25 cellular contexts compared by ENCODE assay signal in the genomic region with DNA sequence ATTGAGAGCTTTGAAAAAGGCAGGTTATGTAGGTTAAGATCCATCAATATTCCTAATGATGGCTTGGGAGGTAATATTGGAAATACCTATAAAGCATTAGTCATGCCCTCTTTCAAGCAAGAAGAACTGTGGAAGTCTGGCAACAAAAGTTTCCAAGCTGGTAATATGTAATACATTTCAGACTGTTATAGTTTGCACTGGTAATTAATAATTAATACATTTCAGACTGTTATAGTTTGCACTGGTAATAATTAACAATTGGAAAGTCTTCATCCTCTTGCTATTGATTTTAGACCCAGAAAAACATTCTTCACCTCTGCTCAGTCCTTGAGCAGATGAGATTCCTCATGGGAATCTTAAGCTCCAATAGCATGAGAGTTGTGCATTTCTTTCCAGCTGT. TPM values are rescaled to one million over a fixed set of nuclear protein-coding genes. Genes with fewer than 3 reads are reported as not detected.
DNase-seq lines count a peak whose midpoint lies in the region; ATAC-seq and TF ChIP-seq lines count a peak whose summit lies in the region.
"Had no signal": no experiment of that assay in that cellular context is flagged by ENCODE, and none has a peak within 500 bp of the region (broad histone marks: within the 10 kb centered on the region; RNA-seq: fewer than 3 reads in every experiment).

No MANE protein-coding gene starts in this region.

- CTCF ChIA-PET in Calu3 (lab: Charles Lee) = interaction anchor here (1.0 to 1.1 kb wide), 3 partner anchors 29 to 100 kb away, joined by 3 to 4 read pairs (median 4); partner anchors contain the start of gene WDR89

- H3K27me3 Mint-ChIP-seq in Calu3 (ENCODE audit: unreplicated experiment) = no peaks in the 10 kb centered on the region
- no peaks in the 10 kb centered on the region for H3K27me3 Mint-ChIP-seq in activated T-cell treated with anti-CD3 and anti-CD28 coated beads, Interleukin-2, amount 50 U/mL, for 24 hours
- H3K27me3 Mint-ChIP-seq: activated B cell treated with CpG ODN at 0.5 μM for 24 hours; CD4-positive, CD25-positive, alpha-beta regulatory T cell had no signal

- peak; percentile 58 for ATAC-seq in GM19467 (IDR thresholded peaks at IDR 0.05; ENCODE audit: unreplicated experiment)
- ATAC-seq in HG03457 (IDR thresholded peaks at IDR 0.05; ENCODE audit: unreplicated experiment) = peak; percentile 45
- ATAC-seq in GM18498 (IDR thresholded peaks at IDR 0.05; ENCODE audit: unreplicated experiment) = no peak
- ATAC-seq: activated T-cell treated with anti-CD3 and anti-CD28 coated beads, Interleukin-2, amount 50 U/mL, for 72 hours; K562; left ventricle myocardium superior; right cardiac atrium; SK-N-SH treated with all-trans-retinoic acid at 6 μM for 48 hours had no signal

- no peaks in the 10 kb centered on the region for H3K9me3 Mint-ChIP-seq in Calu3 (ENCODE audit: low read depth, unreplicated experiment)
- H3K9me3 Mint-ChIP-seq in activated T-cell treated with anti-CD3 and anti-CD28 coated beads, Interleukin-2, amount 50 U/mL, for 24 hours = no peaks in the 10 kb centered on the region
- H3K9me3 Mint-ChIP-seq: activated B cell treated with CpG ODN at 0.5 μM for 24 hours; activated T-cell treated with anti-CD3 and anti-CD28 coated beads, Interleukin-2, amount 50 U/mL, for 72 hours; CD4-positive, CD25-positive, alpha-beta regulatory T cell; T-helper 1 cell treated with Interleukin-12 subunit alpha and Interleukin-12 subunit beta and Interleukin-4 antibody, amounts not matched to agents 30 μg/mL and 1 μg/mL, for 36 hours had no signal

- H3K4me1 Mint-ChIP-seq in Calu3 (ENCODE audit: low read depth, unreplicated experiment) = peaks cover 30% of the 10 kb centered on the region
- H3K4me1 Mint-ChIP-seq in activated T-cell treated with anti-CD3 and anti-CD28 coated beads, Interleukin-2, amount 50 U/mL, for 24 hours (ENCODE audit: low read depth) = no peaks in the 10 kb centered on the region
- H3K4me1 Mint-ChIP-seq: activated B cell treated with CpG ODN at 0.5 μM for 24 hours had no signal

- H3K36me3 Mint-ChIP-seq in Calu3 (ENCODE audit: insufficient read depth, unreplicated experiment) = no peaks in the 10 kb centered on the region
- no peaks in the 10 kb centered on the region for H3K36me3 Mint-ChIP-seq in activated T-cell treated with anti-CD3 and anti-CD28 coated beads, Interleukin-2, amount 50 U/mL, for 24 hours (ENCODE audit: low read depth)

- no peak for TF ChIP-seq CTCF in Calu3 (IDR thresholded peaks at IDR 0.05; ENCODE audit: unreplicated experiment)

- peak overlapping the region; percentile 32 for H3K4me3 Mint-ChIP-seq in Calu3 (ENCODE audit: low read depth, unreplicated experiment)
- no peak overlapping the region for H3K4me3 Mint-ChIP-seq in activated T-cell treated with anti-CD3 and anti-CD28 coated beads, Interleukin-2, amount 50 U/mL, for 24 hours
- H3K4me3 Mint-ChIP-seq: activated B cell treated with CpG ODN at 0.5 μM for 24 hours; activated T-cell treated with anti-CD3 and anti-CD28 coated beads, Interleukin-2, amount 50 U/mL, for 72 hours; CD4-positive, CD25-positive, alpha-beta regulatory T cell; T-helper 1 cell treated with Interleukin-12 subunit alpha and Interleukin-12 subunit beta and Interleukin-4 antibody, amounts not matched to agents 30 μg/mL and 1 μg/mL, for 36 hours had no signal

- peak overlapping the region; percentile 61 for H3K27ac Mint-ChIP-seq in Calu3 (ENCODE audit: unreplicated experiment)
- H3K27ac Mint-ChIP-seq in activated T-cell treated with anti-CD3 and anti-CD28 coated beads, Interleukin-2, amount 50 U/mL, for 24 hours = no peak overlapping the region
- H3K27ac Mint-ChIP-seq: activated B cell treated with CpG ODN at 0.5 μM for 24 hours; activated T-cell treated with anti-CD3 and anti-CD28 coated beads, Interleukin-2, amount 50 U/mL, for 72 hours; CD4-positive, CD25-positive, alpha-beta regulatory T cell; T-helper 1 cell treated with Interleukin-12 subunit alpha and Interleukin-12 subunit beta and Interleukin-4 antibody, amounts not matched to agents 30 μg/mL and 1 μg/mL, for 36 hours had no signal

- TF ChIP-seq POLR2A in erythroblast (IDR thresholded peaks at IDR 0.05; ENCODE audit: low read length) = no peak

- intact Hi-C loops in Calu3 (cut with micrococcal nuclease; ENCODE audit: unreplicated experiment) = loop anchor here (5.0 kb wide), 3 partner anchors 33 to 77 kb away; partner anchors contain the start of gene SGPP1

- no TSS peak for BruUV-seq in Calu3 (replicated peaks; lab: Mats Ljungman, UMichigan)

- no peak for DNase-seq in Calu3
- peak; percentile 85 for DNase-seq in kidney tubule cell (ENCODE audit: low spot score)
- no peak for DNase-seq in NCI-H2227 treated with DMSO at 0.1 percent for 48 hours (lab: John Stamatoyannopoulos, UW)
- DNase-seq in activated T-cell treated with anti-CD3 and anti-CD28 coated beads, Interleukin-2, amount 50 U/mL, for 24 hours = no peak
- DNase-seq in erythroblast (lab: John Stamatoyannopoulos, UW) = no peak
- DNase-seq: activated B cell treated with CpG ODN at 0.5 μM for 24 hours; activated T-cell treated with anti-CD3 and anti-CD28 coated beads, Interleukin-2, amount 50 U/mL, for 72 hours; AML-193; CD4-positive, CD25-positive, alpha-beta regulatory T cell; effector memory CD4-positive, alpha-beta T cell; glutamatergic neuron; left ventricle myocardium superior; MG63; NCI-H1105 treated with DMSO at 0.1 percent for 48 hours; NCI-H2029; NCI-H526; NK-92 treated with Interleukin-12 subunit alpha and Interleukin-12 subunit beta, amount 100 ng/mL, for 24 hours; right cardiac atrium; stomach had no signal

RNA-seq across cellular contexts. Expression of gene WDR89, which starts 29.0 kb away (rescaled TPM):
- 19.7 and 20.8 TPM in 2 replicates for total RNA-seq in Calu3 (2022)

RNA-seq across cellular contexts. Expression of gene SGPP1, which starts 57.2 kb away (rescaled TPM):
- total RNA-seq in Calu3 (2022) = 26.2 and 27.0 TPM in 2 replicates
